Comparison of ENCODE assay signal across 7 cellular contexts in the genomic region with DNA sequence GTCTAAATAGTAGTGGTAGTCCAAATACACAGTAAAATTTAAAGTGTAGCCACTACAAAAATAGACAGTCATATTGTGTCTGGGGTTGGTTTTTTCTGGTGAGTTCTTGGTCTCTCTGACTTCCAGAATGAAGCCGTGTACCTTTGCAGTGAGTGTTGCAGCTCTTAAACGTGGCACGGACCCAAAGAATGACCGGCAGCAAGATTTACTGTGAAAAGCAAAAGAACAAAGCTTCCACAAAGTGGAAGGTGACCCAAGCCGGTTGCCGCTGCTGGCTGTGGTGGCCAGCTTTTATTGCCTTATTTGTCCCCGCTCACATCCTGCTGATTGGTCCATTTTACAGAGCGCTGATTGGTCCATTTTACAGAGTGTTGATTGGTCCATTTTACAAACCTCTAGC.
"Had no signal": no experiment of that assay in that cellular context is flagged by ENCODE, and none has a peak within 500 bp of the region (broad histone marks: within the 10 kb centered on the region; RNA-seq: fewer than 3 reads in every experiment).

No MANE protein-coding gene starts in this region.

- DNase-seq: H7, HFFc6, KG1 had no signal

- H3K4me3 ChIP-seq: GM23338, HAP-1 had no signal

- H3K36me3 ChIP-seq: HAP-1 had no signal

- ATAC-seq: GM23338, HCT116 had no signal

- H3K27ac ChIP-seq: HL-60 had no signal

- H3K4me2 ChIP-seq: GM23338 had no signal

- H2AFZ ChIP-seq: GM23338 had no signal
